Comparison of ENCODE assay signal across 8 cellular contexts in the genomic region with DNA sequence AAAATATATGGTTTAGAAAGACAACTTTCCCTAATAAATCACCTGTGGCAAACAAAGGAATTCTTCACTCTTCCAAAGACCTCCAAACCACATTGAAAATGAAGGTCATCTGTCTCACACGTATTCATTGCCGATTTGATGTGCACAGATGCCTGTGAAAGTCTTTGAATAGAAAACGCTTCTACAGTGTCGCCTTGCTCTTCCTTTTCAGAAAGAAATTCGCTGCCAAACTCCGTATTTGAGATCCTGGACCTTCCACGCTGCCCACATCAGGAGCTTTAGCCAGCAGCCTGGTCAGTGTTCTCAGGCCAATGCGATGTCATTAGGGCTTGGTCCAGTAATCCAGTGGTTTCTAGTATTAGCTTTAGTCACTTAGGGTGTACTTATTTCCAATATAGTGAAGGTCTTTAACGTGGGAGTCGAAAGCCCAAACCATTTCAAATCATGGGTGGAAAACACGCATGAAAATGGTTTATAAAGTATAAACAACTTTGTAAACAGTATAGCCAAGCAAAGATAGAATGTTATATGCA. TPM values are rescaled to one million over a fixed set of nuclear protein-coding genes. Genes with fewer than 3 reads are reported as not detected.
DNase-seq lines count a peak whose midpoint lies in the region; ATAC-seq and TF ChIP-seq lines count a peak whose summit lies in the region.

No MANE protein-coding gene starts in this region.

- no peaks in the 10 kb centered on the region for H3K36me3 Mint-ChIP-seq in activated CD8-positive, alpha-beta T cell treated with anti-CD3 and anti-CD28 coated beads, Interleukin-2, amount 10 ng/mL, durations not matched to agents 7 days and 5 days (ENCODE audit: low read depth)
- H3K36me3 Mint-ChIP-seq in stimulated activated memory B cell treated with anti-CD40 and anti-IgM and Interleukin-4, amounts not matched to agents 10 μg/mL and 1 μg/mL and 100 μg/mL, for 72 hours = no peaks in the 10 kb centered on the region

- POLR2A ChIA-PET in activated CD8-positive, alpha-beta T cell treated with anti-CD3 and anti-CD28 coated beads, Interleukin-2, amount 10 ng/mL, durations not matched to agents 7 days and 5 days (lab: Charles Lee) = interaction anchor here (0.7 to 1.0 kb wide), 3 partner anchors 37 to 145 kb away, joined by 3 read pairs; no protein-coding TSS in a partner anchor

- CTCF ChIA-PET in activated CD8-positive, alpha-beta T cell treated with anti-CD3 and anti-CD28 coated beads, Interleukin-2, amount 10 ng/mL, durations not matched to agents 7 days and 5 days (lab: Charles Lee) = interaction anchor here (0.6 to 2.7 kb wide), 35 partner anchors 10 to 388 kb away, joined by 3 to 32 read pairs (median 4); partner anchors contain the start of gene HOPX

- H3K4me3 Mint-ChIP-seq in activated CD8-positive, alpha-beta T cell treated with anti-CD3 and anti-CD28 coated beads, Interleukin-2, amount 10 ng/mL, durations not matched to agents 7 days and 5 days = peak overlapping the region; percentile 83
- H3K4me3 Mint-ChIP-seq in stimulated activated memory B cell treated with anti-CD40 and anti-IgM and Interleukin-4, amounts not matched to agents 10 μg/mL and 1 μg/mL and 100 μg/mL, for 72 hours = peak overlapping the region; percentile 91

- no peak overlapping the region for H3K27ac Mint-ChIP-seq in activated CD8-positive, alpha-beta T cell treated with anti-CD3 and anti-CD28 coated beads, Interleukin-2, amount 10 ng/mL, durations not matched to agents 7 days and 5 days
- H3K27ac Mint-ChIP-seq in stimulated activated memory B cell treated with anti-CD40 and anti-IgM and Interleukin-4, amounts not matched to agents 10 μg/mL and 1 μg/mL and 100 μg/mL, for 72 hours = peak overlapping the region; percentile 90

- peaks cover 3% of the 10 kb centered on the region for H3K4me1 ChIP-seq in iPS-15b (ENCODE audit: control insufficient read depth, insufficient read depth, low read length)

- no peak overlapping the region for H3K9ac ChIP-seq in iPS-15b (ENCODE audit: low read depth, low read length)

- H3K27me3 ChIP-seq in iPS-15b (ENCODE audit: control insufficient read depth, insufficient read depth, low read length) = no peaks in the 10 kb centered on the region

- H3K4me3 ChIP-seq in HFF-Myc (replicated peaks; ENCODE audit: low read depth, low read length) (peak overlapping the region; percentile 50), iPS-15b (ENCODE audit: low read depth, low read length) (peak overlapping the region; percentile 64)

- no peak for TF ChIP-seq CTCF in HFF-Myc (IDR thresholded peaks at IDR 0.05; ENCODE audit: low read depth, low read length, missing control alignments)

- no peaks in the 10 kb centered on the region for H3K36me3 ChIP-seq in iPS-15b (ENCODE audit: control insufficient read depth, insufficient read depth, low read length)

- peaks cover 35% of the 10 kb centered on the region for H3K4me1 Mint-ChIP-seq in activated CD8-positive, alpha-beta T cell treated with anti-CD3 and anti-CD28 coated beads, Interleukin-2, amount 10 ng/mL, durations not matched to agents 7 days and 5 days (ENCODE audit: low read depth)
- H3K4me1 Mint-ChIP-seq in stimulated activated memory B cell treated with anti-CD40 and anti-IgM and Interleukin-4, amounts not matched to agents 10 μg/mL and 1 μg/mL and 100 μg/mL, for 72 hours = peaks cover 7% of the 10 kb centered on the region

- no peak for ATAC-seq in activated CD8-positive, alpha-beta T cell treated with anti-CD3 and anti-CD28 coated beads, Interleukin-2, amount 10 ng/mL, durations not matched to agents 7 days and 5 days
- ATAC-seq in stimulated activated memory B cell treated with anti-CD40 and anti-IgM and Interleukin-4, amounts not matched to agents 10 μg/mL and 1 μg/mL and 100 μg/mL, for 72 hours = no peak
- ATAC-seq in GM18870 (IDR thresholded peaks at IDR 0.05; ENCODE audit: unreplicated experiment) = no peak

- peaks cover 8% of the 10 kb centered on the region for H3K27me3 Mint-ChIP-seq in activated CD8-positive, alpha-beta T cell treated with anti-CD3 and anti-CD28 coated beads, Interleukin-2, amount 10 ng/mL, durations not matched to agents 7 days and 5 days (ENCODE audit: low read depth)
- no peaks in the 10 kb centered on the region for H3K27me3 Mint-ChIP-seq in stimulated activated memory B cell treated with anti-CD40 and anti-IgM and Interleukin-4, amounts not matched to agents 10 μg/mL and 1 μg/mL and 100 μg/mL, for 72 hours

- no peaks in the 10 kb centered on the region for H3K9me3 Mint-ChIP-seq in activated CD8-positive, alpha-beta T cell treated with anti-CD3 and anti-CD28 coated beads, Interleukin-2, amount 10 ng/mL, durations not matched to agents 7 days and 5 days (ENCODE audit: insufficient read depth)
- no peaks in the 10 kb centered on the region for H3K9me3 Mint-ChIP-seq in stimulated activated memory B cell treated with anti-CD40 and anti-IgM and Interleukin-4, amounts not matched to agents 10 μg/mL and 1 μg/mL and 100 μg/mL, for 72 hours

- DNase-seq in HFF-Myc (ENCODE audit: extremely low read depth, low read depth) (no peak), NCI-H2029 treated with DMSO at 0.1 percent for 48 hours (lab: John Stamatoyannopoulos, UW) (no peak), DMS114 treated with DMSO at 0.1 percent for 48 hours (lab: John Stamatoyannopoulos, UW; ENCODE audit: unreplicated experiment) (no peak)
- no peak for DNase-seq in activated CD8-positive, alpha-beta T cell treated with anti-CD3 and anti-CD28 coated beads, Interleukin-2, amount 10 ng/mL, durations not matched to agents 7 days and 5 days
- DNase-seq in NK-92 treated with Interleukin-12 subunit alpha and Interleukin-12 subunit beta, amount 100 ng/mL, for 24 hours (lab: John Stamatoyannopoulos, UW) = no peak

- no peaks in the 10 kb centered on the region for H3K9me3 ChIP-seq in iPS-15b (ENCODE audit: control insufficient read depth, insufficient read depth, low read length)

RNA-seq across cellular contexts. Expression of gene SPINK2, which starts 22.1 kb away (rescaled TPM):
- total RNA-seq in activated CD8-positive, alpha-beta T cell treated with anti-CD3 and anti-CD28 coated beads, Interleukin-2, amount 10 ng/mL, durations not matched to agents 7 days and 5 days = 1 to 10 TPM; 5.7 to 9.4 TPM
